In genomic region chr11:102551188-102551781, GRCh38 we compare ENCODE assay signal across 1 cellular context.
TF ChIP-seq lines count a peak whose summit lies in the region.

No MANE protein-coding gene starts in this region.

TF ChIP-seq in GM12878, 131 proteins besides CTCF, POLR2A, EP300 and RAD21 (continued from another document):
- TF ChIP-seq, protein P1, sequence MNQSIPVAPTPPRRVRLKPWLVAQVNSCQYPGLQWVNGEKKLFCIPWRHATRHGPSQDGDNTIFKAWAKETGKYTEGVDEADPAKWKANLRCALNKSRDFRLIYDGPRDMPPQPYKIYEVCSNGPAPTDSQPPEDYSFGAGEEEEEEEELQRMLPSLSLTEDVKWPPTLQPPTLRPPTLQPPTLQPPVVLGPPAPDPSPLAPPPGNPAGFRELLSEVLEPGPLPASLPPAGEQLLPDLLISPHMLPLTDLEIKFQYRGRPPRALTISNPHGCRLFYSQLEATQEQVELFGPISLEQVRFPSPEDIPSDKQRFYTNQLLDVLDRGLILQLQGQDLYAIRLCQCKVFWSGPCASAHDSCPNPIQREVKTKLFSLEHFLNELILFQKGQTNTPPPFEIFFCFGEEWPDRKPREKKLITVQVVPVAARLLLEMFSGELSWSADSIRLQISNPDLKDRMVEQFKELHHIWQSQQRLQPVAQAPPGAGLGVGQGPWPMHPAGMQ (IDR thresholded peaks at IDR 0.05; ENCODE audit: borderline replicate concordance): no peak
- TF ChIP-seq MYB (IDR thresholded peaks at IDR 0.05; ENCODE audit: borderline replicate concordance, low read depth, low read length): no peak
- no peak for TF ChIP-seq MYC (IDR thresholded peaks at IDR 0.05; ENCODE audit: insufficient read depth, insufficient read length, insufficient replicate concordance, low read length, severe bottlenecking)
- no peak for TF ChIP-seq ZNF274 (IDR thresholded peaks at IDR 0.05; ENCODE audit: insufficient read depth, insufficient read length)
- TF ChIP-seq SUZ12 (IDR thresholded peaks at IDR 0.05; ENCODE audit: unreplicated experiment): no peak
- TF ChIP-seq MEF2B (IDR thresholded peaks at IDR 0.05; ENCODE audit: partially characterized antibody, poor library complexity, severe bottlenecking): peak; percentile 16
- peak; percentile 24 for TF ChIP-seq CUX1 (IDR thresholded peaks at IDR 0.05; ENCODE audit: insufficient replicate concordance, low read depth, low read length)
- TF ChIP-seq NR2C2 (IDR thresholded peaks at IDR 0.05; ENCODE audit: borderline replicate concordance, control insufficient read depth, insufficient read length, low read depth): no peak
- TF ChIP-seq SIN3A (IDR thresholded peaks at IDR 0.05; ENCODE audit: low read depth, low read length): no peak
- no peak for TF ChIP-seq CHD4 (IDR thresholded peaks at IDR 0.05)
- TF ChIP-seq, protein P2, sequence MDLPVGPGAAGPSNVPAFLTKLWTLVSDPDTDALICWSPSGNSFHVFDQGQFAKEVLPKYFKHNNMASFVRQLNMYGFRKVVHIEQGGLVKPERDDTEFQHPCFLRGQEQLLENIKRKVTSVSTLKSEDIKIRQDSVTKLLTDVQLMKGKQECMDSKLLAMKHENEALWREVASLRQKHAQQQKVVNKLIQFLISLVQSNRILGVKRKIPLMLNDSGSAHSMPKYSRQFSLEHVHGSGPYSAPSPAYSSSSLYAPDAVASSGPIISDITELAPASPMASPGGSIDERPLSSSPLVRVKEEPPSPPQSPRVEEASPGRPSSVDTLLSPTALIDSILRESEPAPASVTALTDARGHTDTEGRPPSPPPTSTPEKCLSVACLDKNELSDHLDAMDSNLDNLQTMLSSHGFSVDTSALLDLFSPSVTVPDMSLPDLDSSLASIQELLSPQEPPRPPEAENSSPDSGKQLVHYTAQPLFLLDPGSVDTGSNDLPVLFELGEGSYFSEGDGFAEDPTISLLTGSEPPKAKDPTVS (IDR thresholded peaks at IDR 0.05; ENCODE audit: low read depth, low read length): no peak
- TF ChIP-seq MTA3 (IDR thresholded peaks at IDR 0.05; ENCODE audit: borderline replicate concordance, low read length): 0 out of 2 replicates have a peak, but pooled peaks have one; percentile 27
- peak; percentile 22; the same call in 1 of the 2 replicates for TF ChIP-seq IKZF1 (conservative IDR thresholded peaks at IDR 0.05)
- no peak for TF ChIP-seq ZSCAN29 (IDR thresholded peaks at IDR 0.05)
- no peak for TF ChIP-seq NR2F1 (conservative IDR thresholded peaks at IDR 0.05)
- peak; percentile 57; the same call in 1 of the 2 replicates for TF ChIP-seq RELB (IDR thresholded peaks at IDR 0.05; ENCODE audit: low read depth)
- TF ChIP-seq FOXM1 (IDR thresholded peaks at IDR 0.05; ENCODE audit: low read depth, low read length): no peak; the same call in 1 of the 2 replicates
- TF ChIP-seq YY1 (IDR thresholded peaks at IDR 0.05; ENCODE audit: low read depth, low read length): no peak
- TF ChIP-seq NR2C1 (IDR thresholded peaks at IDR 0.05): no peak
